ENCODE assay signal across 25 cellular contexts in the genomic region with DNA sequence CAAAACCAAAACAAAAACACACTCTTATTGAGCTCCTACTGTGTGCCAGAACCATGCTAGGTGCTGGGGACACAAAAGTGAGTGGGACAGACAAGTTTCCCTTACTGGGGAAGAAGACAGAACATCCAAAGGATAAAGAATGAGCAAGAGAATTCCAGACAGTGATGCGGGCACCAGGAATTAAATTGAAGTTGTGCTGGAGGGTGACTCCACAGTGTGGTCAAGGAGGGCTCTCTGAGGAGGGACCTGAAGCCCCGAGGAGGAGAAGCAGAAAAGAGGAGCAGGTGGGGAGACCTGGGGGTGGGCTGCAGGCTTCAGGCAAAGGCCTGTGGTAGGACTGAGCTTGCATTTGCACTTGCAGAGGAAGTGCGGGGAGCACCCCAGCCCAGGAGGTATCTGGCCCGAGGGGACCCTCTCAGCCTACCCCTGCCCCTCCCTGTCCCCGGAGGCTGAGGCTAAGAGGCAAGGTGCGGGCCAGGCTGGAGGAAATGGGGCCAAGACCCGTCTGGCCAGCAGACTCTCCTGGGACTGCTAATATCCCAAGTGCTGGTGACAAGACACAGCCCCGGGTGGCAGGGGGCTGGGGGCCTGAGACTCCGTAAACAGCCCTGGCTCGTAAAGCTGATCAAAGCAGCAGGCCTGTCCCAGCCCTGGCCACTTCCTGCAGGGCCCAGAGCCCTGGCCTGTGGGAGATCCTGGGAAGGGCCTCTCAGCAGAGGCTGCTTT. TPM values are rescaled to one million over a fixed set of nuclear protein-coding genes. Genes with fewer than 3 reads are reported as not detected.
A peak's percentile ranks its signal among the peaks of the same experiment; 100 is the strongest.
DNase-seq lines count a peak whose midpoint lies in the region; ATAC-seq, FAIRE-seq and TF ChIP-seq lines count a peak whose summit lies in the region.
"Had no signal": no experiment of that assay in that cellular context is flagged by ENCODE, and none has a peak within 500 bp of the region (broad histone marks: within the 10 kb centered on the region; RNA-seq: fewer than 3 reads in every experiment).

No MANE protein-coding gene starts in this region.

- no peak overlapping the region for H4K91ac ChIP-seq in H1 (replicated peaks; ENCODE audit: insufficient read length, low read length)

- no peak overlapping the region for H3K14ac ChIP-seq in H1 (ENCODE audit: insufficient read length)

- WGBS in H1 (ENCODE audit: extremely low coverage in 1 of 2, insufficient coverage in 1 of 2, insufficient read length in 1 of 2, insufficient replicate concordance in 2 of 2, low coverage in 1 of 2, low lambda C conversion rate in 2 of 2, missing lambda C conversion rate in 1 of 2), 2 experiments: 85% methylated on average over 10 of the region's 10 CpGs; no CpG with 5 or more reads in 1 of the 2 experiments

- H4K20me1 ChIP-seq in H1 (replicated peaks in 1 of 2; ENCODE audit: control insufficient read depth in 1 of 2, insufficient read depth in 2 of 2, low read length in 2 of 2): no peaks in the 10 kb centered on the region

- H3K9ac ChIP-seq in H1 (replicated peaks in 1 of 4; ENCODE audit: extremely low read depth in 1 of 4, low read depth in 3 of 4, low read length in 3 of 4): no peak overlapping the region

- no peak overlapping the region for H3K56ac ChIP-seq in H1 (replicated peaks; ENCODE audit: insufficient read length, low read depth, low read length)

- no peak overlapping the region for H4K5ac ChIP-seq in H1 (ENCODE audit: insufficient read length, low read depth, low read length)

- TF ChIP-seq EP300 in H1 (IDR thresholded peaks at IDR 0.05; ENCODE audit: borderline replicate concordance in 1 of 2, low read depth in 2 of 2, low read length in 2 of 2): no peak

- H2BK15ac ChIP-seq in H1 (ENCODE audit: low read length): no peak overlapping the region

- no peak for TF ChIP-seq RAD21 in H1 (IDR thresholded peaks at IDR 0.05 in 1 of 2, conservative IDR thresholded peaks at IDR 0.05 in 1 of 2; ENCODE audit: low read depth in 2 of 2, low read length in 2 of 2)

- BruUV-seq in Caco-2 (replicated peaks; lab: Mats Ljungman, UMichigan): no TSS peak

- no peak overlapping the region for H3K23ac ChIP-seq in H1 (ENCODE audit: insufficient read length)

- POLR2A ChIA-PET in Caco-2 (lab: Charles Lee): no interaction called here
- POLR2A ChIA-PET in H1 (lab: Charles Lee; ENCODE audit: partially characterized antibody): interaction anchor here (0.9 to 2.1 kb wide), 5 partner anchors 9 to 58 kb away, joined by 3 to 5 read pairs (median 3); no protein-coding TSS in a partner anchor

- no peak overlapping the region for H3K27ac ChIP-seq in H1 (ENCODE audit: low read depth, low read length)
- H3K27ac ChIP-seq: adrenal gland, colonic mucosa, testis, vagina had no signal

- CTCF ChIA-PET in Caco-2 (lab: Charles Lee): interaction anchor here (0.7 to 4.3 kb wide), 5 partner anchors 31 to 61 kb away, joined by 3 to 30 read pairs (median 3); no protein-coding TSS in a partner anchor
- CTCF ChIA-PET in H1 (lab: Charles Lee; ENCODE audit: partially characterized antibody): interaction anchor here (0.5 to 2.0 kb wide), 4 partner anchors 12 to 214 kb away, joined by 3 to 8 read pairs (median 5); no protein-coding TSS in a partner anchor

- no peak for TF ChIP-seq CTCF in Caco-2 (IDR thresholded peaks at IDR 0.05; ENCODE audit: insufficient read depth in 1 of 2, low read depth in 1 of 2, low read length in 1 of 2, severe bottlenecking in 1 of 2, unreplicated experiment in 1 of 2)
- no peak for TF ChIP-seq CTCF in NB4 (IDR thresholded peaks at IDR 0.05; ENCODE audit: low read depth, low read length)
- TF ChIP-seq CTCF in H1 (IDR thresholded peaks at IDR 0.05; ENCODE audit: control extremely low read depth in 1 of 3, insufficient read depth in 1 of 3, low read depth in 1 of 3, low read length in 3 of 3): no peak
- TF ChIP-seq CTCF in nephron progenitor cell (IDR thresholded peaks at IDR 0.05): no peak

- no peaks in the 10 kb centered on the region; the same call in 1 of the 2 replicates for H3K9me3 ChIP-seq in Caco-2
- H3K9me3 ChIP-seq in H1 (ENCODE audit: insufficient read depth in 2 of 2, low read depth in 1 of 2, low read length in 1 of 2): no peaks in the 10 kb centered on the region
- H3K9me3 ChIP-seq: adrenal gland, colonic mucosa, testis, vagina had no signal

- H2AFZ ChIP-seq in H1 (ENCODE audit: low read length): no peak overlapping the region

- H3K4me1 ChIP-seq in Caco-2 (peaks cover 40% of the 10 kb centered on the region), H1 (replicated peaks in 1 of 4; ENCODE audit: control insufficient read depth in 3 of 4, insufficient read depth in 4 of 4, low read length in 3 of 4) (peaks cover 0 to 17% (median 5%) of the 10 kb centered on the region in 4 experiments; a peak in 4 of 7 replicates)
- H3K4me1 ChIP-seq: colonic mucosa, testis, vagina had no signal

- H3K4me2 ChIP-seq in H1 (ENCODE audit: insufficient read depth in 1 of 2, low read depth in 2 of 2, low read length in 2 of 2): no peak overlapping the region

- no peak overlapping the region for H2AK5ac ChIP-seq in H1 (ENCODE audit: low read depth, low read length)

- 0 out of 2 replicates have a peak overlapping the region, but pooled peaks have one; percentile 27 for H2BK12ac ChIP-seq in H1 (ENCODE audit: low read depth, low read length)

- H4K8ac ChIP-seq in H1 (ENCODE audit: extremely low read depth, insufficient read depth, low read length): no peak overlapping the region

- peaks cover 30% of the 10 kb centered on the region for H3K4me1 Mint-ChIP-seq in Caco-2 (ENCODE audit: low read depth, unreplicated experiment)
- peaks cover 54% of the 10 kb centered on the region for H3K4me1 Mint-ChIP-seq in nephron progenitor cell

- H2BK5ac ChIP-seq in H1 (ENCODE audit: low read depth, low read length): no peak overlapping the region

- H3K27me3 ChIP-seq in Caco-2 (replicated peaks; ENCODE audit: control insufficient read depth, insufficient read depth, low read length): no peaks in the 10 kb centered on the region
- H3K27me3 ChIP-seq in H1 (replicated peaks in 1 of 4; ENCODE audit: control insufficient read depth in 3 of 4, extremely low read depth in 1 of 4, insufficient read depth in 3 of 4, low read length in 3 of 4): no peaks in the 10 kb centered on the region
- H3K27me3 ChIP-seq: adrenal gland, colonic mucosa, testis, vagina had no signal

- no peak overlapping the region for H3K18ac ChIP-seq in H1 (ENCODE audit: extremely low read depth, low read length)

- H2BK120ac ChIP-seq in H1 (replicated peaks; ENCODE audit: low read depth, low read length): no peak overlapping the region

- TF ChIP-seq POLR2A in NB4 (IDR thresholded peaks at IDR 0.05; ENCODE audit: extremely low read depth, insufficient read length) (no peak), H1 (IDR thresholded peaks at IDR 0.05; ENCODE audit: control extremely low read depth in 1 of 2, low read depth in 2 of 2, low read length in 2 of 2) (no peak)

- no peak overlapping the region for H3K4me3 Mint-ChIP-seq in Caco-2 (ENCODE audit: unreplicated experiment)
- H3K4me3 Mint-ChIP-seq in nephron progenitor cell: peak overlapping the region; percentile 24
- H3K4me3 Mint-ChIP-seq: activated CD8-positive, alpha-beta T cell treated with anti-CD3 and anti-CD28 coated beads for 36 hours; CD4-positive, CD25-positive, alpha-beta regulatory T cell; stimulated activated effector memory CD8-positive, alpha-beta T cell treated with anti-CD3 and anti-CD28 coated beads, Interleukin-12 subunit alpha, Interleukin-12 subunit beta, amount 100 ng/mL, for 72 hours had no signal

- H3K27ac Mint-ChIP-seq in Caco-2 (ENCODE audit: unreplicated experiment) (peak overlapping the region; percentile 51), nephron progenitor cell (peak overlapping the region; percentile 80)
- H3K27ac Mint-ChIP-seq: activated CD8-positive, alpha-beta T cell treated with anti-CD3 and anti-CD28 coated beads for 36 hours; CD4-positive, CD25-positive, alpha-beta regulatory T cell; stimulated activated effector memory CD8-positive, alpha-beta T cell treated with anti-CD3 and anti-CD28 coated beads, Interleukin-12 subunit alpha, Interleukin-12 subunit beta, amount 100 ng/mL, for 72 hours had no signal

- H2BK20ac ChIP-seq in H1 (ENCODE audit: low read length): no peak overlapping the region

- no peaks in the 10 kb centered on the region for H3K79me2 ChIP-seq in H1 (ENCODE audit: control insufficient read depth in 1 of 2, insufficient read depth in 2 of 2, low read length in 2 of 2)

- H3K36me3 Mint-ChIP-seq in Caco-2 (ENCODE audit: insufficient read depth, unreplicated experiment) (no peaks in the 10 kb centered on the region), nephron progenitor cell (ENCODE audit: low read depth) (no peaks in the 10 kb centered on the region)
- H3K36me3 Mint-ChIP-seq: CD4-positive, CD25-positive, alpha-beta regulatory T cell; stimulated activated effector memory CD8-positive, alpha-beta T cell treated with anti-CD3 and anti-CD28 coated beads, Interleukin-12 subunit alpha, Interleukin-12 subunit beta, amount 100 ng/mL, for 72 hours had no signal

- no peak overlapping the region for H3K4ac ChIP-seq in H1 (replicated peaks; ENCODE audit: insufficient read length, low read depth, low read length)

- no peaks in the 10 kb centered on the region for H3K36me3 ChIP-seq in Caco-2 (ENCODE audit: control insufficient read depth, insufficient read depth, low read length)
- H3K36me3 ChIP-seq in H1 (ENCODE audit: control insufficient read depth in 2 of 4, insufficient read depth in 4 of 4, low read length in 3 of 4): no peaks in the 10 kb centered on the region
- H3K36me3 ChIP-seq: adrenal gland, colonic mucosa, vagina had no signal

- FAIRE-seq in H1 (lab: Jason Lieb, UNC): no peak

- H3K4me3 ChIP-seq in Caco-2 (ENCODE audit: low read depth, low read length) (no peak overlapping the region), NB4 (ENCODE audit: low read depth, low read length) (no peak overlapping the region), H1 (ENCODE audit: extremely low read depth in 1 of 4, insufficient read depth in 2 of 4, low read depth in 3 of 4, low read length in 4 of 4) (no peak overlapping the region)
- H3K4me3 ChIP-seq: adrenal gland, colonic mucosa, skin epidermis, testis, vagina had no signal

- no peaks in the 10 kb centered on the region for H3K79me1 ChIP-seq in H1 (ENCODE audit: low read depth, low read length)

- peak; percentile 66 to 77 for DNase-seq in Caco-2
- DNase-seq in NB4 (ENCODE audit: low read depth): peak; percentile 54
- DNase-seq in H1 (ENCODE audit: low read depth in 1 of 2, low spot score in 2 of 2): no peak
- DNase-seq in nephron progenitor cell: peak; percentile 46
- no peak for DNase-seq in T-helper 9 cell
- no peak for DNase-seq in DMS53 (lab: John Stamatoyannopoulos, UW)
- DNase-seq: activated CD8-positive, alpha-beta T cell treated with anti-CD3 and anti-CD28 coated beads for 36 hours; activated T-cell treated with anti-CD3 and anti-CD28 coated beads for 4 hours; adrenal gland; CD4-positive, CD25-positive, alpha-beta regulatory T cell; colonic mucosa; DMS 273 treated with DMSO at 0.1 percent for 48 hours; GDM1; left colon; NCI-H1105; NCI-H2029; NCI-H446 treated with DMSO at 0.1 percent for 48 hours; stimulated activated CD4-positive, alpha-beta T cell treated with anti-CD3 and anti-CD28 coated beads, Interleukin-2, amount 100 ng/mL, for 24 hours; testis had no signal

- intact Hi-C loops in Caco-2 (cut with micrococcal nuclease; ENCODE audit: unreplicated experiment): loop anchor here (2.0 kb wide), 2 partner anchors 27 to 57 kb away; a partner anchor contains a TSS

- no peaks in the 10 kb centered on the region for H3K27me3 Mint-ChIP-seq in Caco-2 (ENCODE audit: insufficient read depth, unreplicated experiment)
- no peaks in the 10 kb centered on the region for H3K27me3 Mint-ChIP-seq in nephron progenitor cell (ENCODE audit: low read depth, poor library complexity)
- H3K27me3 Mint-ChIP-seq: activated CD8-positive, alpha-beta T cell treated with anti-CD3 and anti-CD28 coated beads for 36 hours; CD4-positive, CD25-positive, alpha-beta regulatory T cell had no signal

- ATAC-seq in GM18873 (IDR thresholded peaks at IDR 0.05; ENCODE audit: low FRiP score, unreplicated experiment): no peak
- no peak for ATAC-seq in HG03457 (IDR thresholded peaks at IDR 0.05; ENCODE audit: unreplicated experiment)
- ATAC-seq: activated CD4-positive, CD25-positive, alpha-beta regulatory T cell treated with anti-CD3 and anti-CD28 coated beads, Interleukin-2, amount 50 U/mL, for 24 hours; activated CD8-positive, alpha-beta T cell treated with anti-CD3 and anti-CD28 coated beads for 36 hours; left colon; stimulated activated effector memory CD8-positive, alpha-beta T cell treated with anti-CD3 and anti-CD28 coated beads, Interleukin-12 subunit alpha, Interleukin-12 subunit beta, amount 100 ng/mL, for 72 hours had no signal

- no peaks in the 10 kb centered on the region for H3K9me3 Mint-ChIP-seq in Caco-2 (ENCODE audit: unreplicated experiment)
- no peaks in the 10 kb centered on the region for H3K9me3 Mint-ChIP-seq in nephron progenitor cell
- H3K9me3 Mint-ChIP-seq: activated CD8-positive, alpha-beta T cell treated with anti-CD3 and anti-CD28 coated beads for 36 hours; CD4-positive, CD25-positive, alpha-beta regulatory T cell; stimulated activated effector memory CD8-positive, alpha-beta T cell treated with anti-CD3 and anti-CD28 coated beads, Interleukin-12 subunit alpha, Interleukin-12 subunit beta, amount 100 ng/mL, for 72 hours had no signal

- no peaks in the 10 kb centered on the region for H3K23me2 ChIP-seq in H1 (ENCODE audit: low read depth, low read length)

RNA-seq across cellular contexts. Expression of a gene that starts 57.1 kb away (rescaled TPM):
- 8.9 and 10.9 TPM in 2 replicates for total RNA-seq in Caco-2 (2022)
- total RNA-seq in H1 (2021; fragmentation: NEBNext Ultra II Directional; extraction: Animal tissue kit (Norgen Biotek cat#: 25700)): 6.5 and 7.7 TPM in 2 replicates
- polyA plus RNA-seq in H1 (2011; rRNA removed): 8.0 and 10.6 TPM in 2 replicates
- 2.0 TPM for polyA plus RNA-seq in H1 (2011; cell fraction: cytosol; rRNA removed)
- 6.6 TPM for polyA plus RNA-seq in H1 (2011; cell fraction: nucleus; rRNA removed)
- 6.9 to 10.2 TPM (median 8.7 TPM) in 4 replicates for polyA plus RNA-seq in H1 (2012, experiment 1 of 2)
- polyA plus RNA-seq in H1 (2012, experiment 2 of 2): 10.4 TPM
- polyA plus RNA-seq in H1 (2013, experiment 1 of 2): 6.9 TPM
- polyA plus RNA-seq in H1 (2013, experiment 2 of 2): 7.0 TPM
- polyA minus RNA-seq in H1 (2011; rRNA and poly(A)+ RNA removed): 1.3 and 2.7 TPM in 2 replicates
- 2.4 TPM for polyA minus RNA-seq in H1 (2011; cell fraction: cytosol; rRNA and poly(A)+ RNA removed)
- polyA minus RNA-seq in H1 (2011; cell fraction: nucleus; rRNA and poly(A)+ RNA removed): 7.8 TPM

Comparison
In these comparisons a context has a peak if more than half of its experiments do, and no peak if none do; other contexts are left out.
1. DNase-seq: peak in Caco-2 (2 of 2), NB4 (single experiment) and nephron progenitor cell (single experiment); none in H1 (0 of 2), T-helper 9 cell (single experiment) and DMS53 (single experiment).